Comparison of ENCODE assay signal across 8 cellular contexts in genomic region chr19:29942404-29943261, GRCh38. TPM values are rescaled to one million over a fixed set of nuclear protein-coding genes. Genes with fewer than 3 reads are reported as not detected.
DNase-seq lines count a peak whose midpoint lies in the region; ATAC-seq and TF ChIP-seq lines count a peak whose summit lies in the region.

No MANE protein-coding gene starts in this region.

- CTCF ChIA-PET in OCI-LY7 (lab: Charles Lee; ENCODE audit: unreplicated experiment), result interaction anchor here (1.2 to 1.4 kb wide), 2 partner anchors 12 to 19 kb away, joined by 3 to 5 read pairs; no protein-coding TSS in a partner anchor

- H3K27ac Mint-ChIP-seq in CD14-positive monocyte (peak overlapping the region in 6 of 7 donors; percentile 73 to 92 (median 84)), nephron (peak overlapping the region; percentile 69 to 89 (median 84))
- H3K27ac Mint-ChIP-seq in activated T-cell treated with anti-CD3 and anti-CD28 coated beads, Interleukin-2, amount 50 U/mL, for 24 hours, result peak overlapping the region; percentile 97
- H3K27ac Mint-ChIP-seq in stimulated activated naive CD8-positive, alpha-beta T cell treated with anti-CD3 and anti-CD28 coated beads, Interleukin-15, amount 100 ng/mL, for 72 hours, result peak overlapping the region; percentile 94 to 98

- H3K36me3 ChIP-seq in OCI-LY7 (ENCODE audit: insufficient read depth, low read length) (peaks cover 23% of the 10 kb centered on the region), esophagus squamous epithelium (no peaks in the 10 kb centered on the region)

- no peaks in the 10 kb centered on the region for H3K27me3 ChIP-seq in esophagus squamous epithelium

- H4K20me1 ChIP-seq in OCI-LY7 (ENCODE audit: insufficient read depth, low read length), result peaks cover 28% of the 10 kb centered on the region

- H3K9me3 ChIP-seq in OCI-LY7 (ENCODE audit: low read length) (peaks cover 2% of the 10 kb centered on the region; the same call in 1 of the 2 replicates), esophagus squamous epithelium (no peaks in the 10 kb centered on the region)

- H3K27ac ChIP-seq in OCI-LY7 (ENCODE audit: low read depth, low read length, poor library complexity, severe bottlenecking) (peak overlapping the region; percentile 47), esophagus squamous epithelium (peak overlapping the region; percentile 84 to 93 (median 88))

- DNase-seq in CD14-positive monocyte (ENCODE audit: low spot score), result no peak
- DNase-seq in OCI-LY7 (ENCODE audit: low spot score), result peak; percentile 85
- DNase-seq in activated T-cell treated with anti-CD3 and anti-CD28 coated beads, Interleukin-2, amount 50 U/mL, for 24 hours, result peak; percentile 85
- DNase-seq in esophagus squamous epithelium (lab: John Stamatoyannopoulos, UW), result no peak
- DNase-seq in stimulated activated naive CD8-positive, alpha-beta T cell treated with anti-CD3 and anti-CD28 coated beads, Interleukin-15, amount 100 ng/mL, for 72 hours, result peak; percentile 74 to 81

- intact Hi-C loops in CD14-positive monocyte (cut with micrococcal nuclease), result loop anchor here (2.0 to 10.0 kb wide), 4 partner anchors 98 to 338 kb away; partner anchors contain the start of genes POP4 (in 2 of the 2) and CCNE1 (in 1 of the 2)
- intact Hi-C loops in OCI-LY7 (cut with micrococcal nuclease; ENCODE audit: unreplicated experiment), result no loop called here
- intact Hi-C loops in esophagus squamous epithelium (cut with DNase I), result no loop called here

- 0 to 4% methylated on average over 10 to 13 of the region's 79 CpGs for WGBS in esophagus squamous epithelium, 2 donors

- peak; percentile 75 for ATAC-seq in GM19395 (IDR thresholded peaks at IDR 0.05; ENCODE audit: unreplicated experiment)
- ATAC-seq in HG03469 (IDR thresholded peaks at IDR 0.05; ENCODE audit: unreplicated experiment), result peak; percentile 29
- peak; percentile 89 for ATAC-seq in stimulated activated naive CD8-positive, alpha-beta T cell treated with anti-CD3 and anti-CD28 coated beads, Interleukin-15, amount 100 ng/mL, for 72 hours

- TF ChIP-seq POLR2A in esophagus squamous epithelium (IDR thresholded peaks at IDR 0.05), result no peak

- H3K36me3 Mint-ChIP-seq in CD14-positive monocyte (no peaks in the 10 kb centered on the region), nephron (ENCODE audit: low read depth) (peaks cover 6% of the 10 kb centered on the region)
- H3K36me3 Mint-ChIP-seq in activated T-cell treated with anti-CD3 and anti-CD28 coated beads, Interleukin-2, amount 50 U/mL, for 24 hours (ENCODE audit: low read depth), result peaks cover 30% of the 10 kb centered on the region

- H3K27me3 Mint-ChIP-seq in CD14-positive monocyte (ENCODE audit: low read depth in 3 of 3) (peaks cover 0 to 8% (median 8%) of the 10 kb centered on the region in 3 donors), nephron (ENCODE audit: low read depth) (peaks cover 13% of the 10 kb centered on the region)
- no peaks in the 10 kb centered on the region for H3K27me3 Mint-ChIP-seq in activated T-cell treated with anti-CD3 and anti-CD28 coated beads, Interleukin-2, amount 50 U/mL, for 24 hours
- no peaks in the 10 kb centered on the region for H3K27me3 Mint-ChIP-seq in stimulated activated naive CD8-positive, alpha-beta T cell treated with anti-CD3 and anti-CD28 coated beads, Interleukin-15, amount 100 ng/mL, for 72 hours

- no peaks in the 10 kb centered on the region for H3K9me2 ChIP-seq in OCI-LY7 (ENCODE audit: insufficient read depth, low read length)

- H3K4me2 ChIP-seq in OCI-LY7 (ENCODE audit: low read length), result peak overlapping the region; percentile 78

- H3K9me3 Mint-ChIP-seq in CD14-positive monocyte, result peaks cover 0 to 9% (median 3%) of the 10 kb centered on the region in 7 donors
- H3K9me3 Mint-ChIP-seq in activated T-cell treated with anti-CD3 and anti-CD28 coated beads, Interleukin-2, amount 50 U/mL, for 24 hours, result no peaks in the 10 kb centered on the region
- H3K9me3 Mint-ChIP-seq in nephron, result peaks cover 16% of the 10 kb centered on the region
- H3K9me3 Mint-ChIP-seq in stimulated activated naive CD8-positive, alpha-beta T cell treated with anti-CD3 and anti-CD28 coated beads, Interleukin-15, amount 100 ng/mL, for 72 hours, result peaks cover 0 to under 1% of the 10 kb centered on the region in 2 donors

- H3K4me3 Mint-ChIP-seq in CD14-positive monocyte (peak overlapping the region; percentile 82 to 93), nephron (peak overlapping the region; percentile 98 to 99 (median 99))
- peak overlapping the region; percentile 94 for H3K4me3 Mint-ChIP-seq in activated T-cell treated with anti-CD3 and anti-CD28 coated beads, Interleukin-2, amount 50 U/mL, for 24 hours
- H3K4me3 Mint-ChIP-seq in stimulated activated naive CD8-positive, alpha-beta T cell treated with anti-CD3 and anti-CD28 coated beads, Interleukin-15, amount 100 ng/mL, for 72 hours, result peak overlapping the region; percentile 89 to 95

- TF ChIP-seq CTCF in CD14-positive monocyte (IDR thresholded peaks at IDR 0.05), result no peak
- no peak for TF ChIP-seq CTCF in OCI-LY7 (conservative IDR thresholded peaks at IDR 0.05; ENCODE audit: low read length)
- peak in 2 of 6 experiments; percentile 21 to 24 for TF ChIP-seq CTCF in esophagus squamous epithelium (IDR thresholded peaks at IDR 0.05)
- no peak for TF ChIP-seq CTCF in nephron (IDR thresholded peaks at IDR 0.05; ENCODE audit: unreplicated experiment in 3 of 3)

- peaks cover 51% of the 10 kb centered on the region for H3K79me2 ChIP-seq in OCI-LY7 (ENCODE audit: insufficient read depth, low read depth, low read length)

- H2AFZ ChIP-seq in OCI-LY7 (ENCODE audit: low read length), result peak overlapping the region; percentile 50; the same call in 1 of the 2 replicates

- H3K4me1 Mint-ChIP-seq in CD14-positive monocyte (peaks cover 35% of the 10 kb centered on the region), nephron (peaks cover 31% of the 10 kb centered on the region)
- H3K4me1 Mint-ChIP-seq in activated T-cell treated with anti-CD3 and anti-CD28 coated beads, Interleukin-2, amount 50 U/mL, for 24 hours (ENCODE audit: low read depth), result peaks cover 51% of the 10 kb centered on the region
- peaks cover 53% of the 10 kb centered on the region for H3K4me1 Mint-ChIP-seq in stimulated activated naive CD8-positive, alpha-beta T cell treated with anti-CD3 and anti-CD28 coated beads, Interleukin-15, amount 100 ng/mL, for 72 hours

- H3K4me1 ChIP-seq in OCI-LY7 (ENCODE audit: insufficient read depth, low read length, poor library complexity, severe bottlenecking) (peaks cover 37% of the 10 kb centered on the region), esophagus squamous epithelium (peaks cover 12 to 63% (median 43%) of the 10 kb centered on the region in 3 donors)

- H3K4me3 ChIP-seq in OCI-LY7 (ENCODE audit: low read depth, low read length, poor library complexity, severe bottlenecking) (peak overlapping the region; percentile 78), esophagus squamous epithelium (peak overlapping the region; percentile 86 to 91 (median 88))

- POLR2A ChIA-PET in OCI-LY7 (lab: Charles Lee), result interaction anchor here (0.5 to 1.4 kb wide), 8 partner anchors 16 to 636 kb away, joined by 3 to 11 read pairs (median 3); no protein-coding TSS in a partner anchor

- no TSS peak for BruUV-seq in OCI-LY7 (replicated peaks; lab: Mats Ljungman, UMichigan)

RNA-seq across cellular contexts. Expression of gene URI1, which starts 0.6 kb away (rescaled TPM):
- 1 to 10 TPM; 5.3 to 9.7 TPM for polyA plus RNA-seq in CD14-positive monocyte
- total RNA-seq in OCI-LY7 (2014; rRNA removed; shearing (Covaris generic)), result 45.1 and 68.7 TPM in 2 replicates
- total RNA-seq in OCI-LY7 (2022) (79.2 and 82.1 TPM in 2 replicates), esophagus squamous epithelium (10 to 100 TPM; 19.3 to 68.3 (median 43.6) TPM)

Comparison
In these comparisons a context has a peak if more than half of its experiments do, and no peak if none do; other contexts are left out.
1. DNase-seq: peak in OCI-LY7 (single experiment), activated T-cell treated with anti-CD3 and anti-CD28 coated beads, Interleukin-2, amount 50 U/mL, for 24 hours (single experiment) and stimulated activated naive CD8-positive, alpha-beta T cell treated with anti-CD3 and anti-CD28 coated beads, Interleukin-15, amount 100 ng/mL, for 72 hours (2 of 2); none in CD14-positive monocyte (single experiment) and esophagus squamous epithelium (single experiment).
2. ATAC-seq: peak in every context shown above with its lines; median percentile 89 in stimulated activated naive CD8-positive, alpha-beta T cell treated with anti-CD3 and anti-CD28 coated beads, Interleukin-15, amount 100 ng/mL, for 72 hours; 75 in GM19395; 29 in HG03469.
3. intact Hi-C loops: an anchor here in CD14-positive monocyte (2.0 to 10.0 kb wide); none called in OCI-LY7 and esophagus squamous epithelium.
4. Peak in every context shown above with its lines, with median percentiles within 50 percentile points of each other: H3K27ac Mint-ChIP-seq and H3K4me3 Mint-ChIP-seq.